Comparison of ENCODE assay signal across 8 cellular contexts in the genomic region with DNA sequence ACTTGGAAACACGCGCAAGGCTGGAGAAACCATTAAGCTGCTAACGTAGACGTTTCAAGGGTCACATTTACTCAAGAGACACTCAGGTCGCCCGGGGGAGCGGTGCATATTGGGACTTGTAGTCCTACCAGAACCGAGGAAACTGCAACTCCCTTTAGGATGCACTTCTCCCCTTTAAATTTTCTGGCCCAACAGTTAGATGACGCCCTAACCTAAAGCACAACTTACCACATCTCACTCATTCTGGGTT. TPM values are rescaled to one million over a fixed set of nuclear protein-coding genes. Genes with fewer than 3 reads are reported as not detected.
DNase-seq lines count a peak whose midpoint lies in the region; TF ChIP-seq lines count a peak whose summit lies in the region.

No MANE protein-coding gene starts in this region.

- no peaks in the 10 kb centered on the region for H3K27me3 ChIP-seq in GM23248 (replicated peaks; ENCODE audit: insufficient read depth)
- H3K27me3 ChIP-seq in KMS-11 (ENCODE audit: insufficient read depth, low read depth), result no peaks in the 10 kb centered on the region
- H3K27me3 ChIP-seq in adipocyte (replicated peaks; ENCODE audit: control insufficient read depth, insufficient read depth, low read length), result no peaks in the 10 kb centered on the region

- H3K9me2 ChIP-seq in GM23248 (ENCODE audit: insufficient read depth), result no peaks in the 10 kb centered on the region

- H3K27ac ChIP-seq in GM23248, result peak overlapping the region; percentile 88
- peak overlapping the region; percentile 30 for H3K27ac ChIP-seq in KMS-11

- TF ChIP-seq CTCF in KMS-11 (conservative IDR thresholded peaks at IDR 0.05; ENCODE audit: low read depth, low read length), result no peak

- H3K9me3 ChIP-seq in GM23248 (ENCODE audit: low read depth), result no peaks in the 10 kb centered on the region
- no peaks in the 10 kb centered on the region for H3K9me3 ChIP-seq in adipocyte (ENCODE audit: control insufficient read depth, low read length)
- H3K9me3 ChIP-seq in iPS-18c (ENCODE audit: control insufficient read depth, insufficient read depth, low read length), result peaks cover 2% of the 10 kb centered on the region

- H3K4me2 ChIP-seq in GM23248 (ENCODE audit: unreplicated experiment), result peak overlapping the region; percentile 84
- H3K4me2 ChIP-seq in KMS-11, result peak overlapping the region; percentile 47

- WGBS in GM23248 (ENCODE audit: low coverage in 1 of 2, low lambda C conversion rate in 2 of 2, missing lambda C conversion rate in 2 of 2), 2 experiments, result 1% methylated on average over 9 of the region's 9 CpGs

- in situ Hi-C loops in GM23248 (cut with MboI), result no loop called here

- H4K20me1 ChIP-seq in GM23248 (ENCODE audit: insufficient read depth) (no peaks in the 10 kb centered on the region), KMS-11 (ENCODE audit: insufficient read depth) (no peaks in the 10 kb centered on the region)

- H2AFZ ChIP-seq in GM23248 (peak overlapping the region; percentile 92), KMS-11 (ENCODE audit: low read depth) (peak overlapping the region; percentile 96)

- H3K79me2 ChIP-seq in GM23248 (ENCODE audit: insufficient read depth), result peaks cover 42% of the 10 kb centered on the region
- peaks cover 24% of the 10 kb centered on the region; the same call in 1 of the 2 replicates for H3K79me2 ChIP-seq in KMS-11 (ENCODE audit: insufficient read depth, low read depth)

- H3K36me3 ChIP-seq in GM23248 (ENCODE audit: low read depth), result no peaks in the 10 kb centered on the region
- H3K36me3 ChIP-seq in KMS-11 (ENCODE audit: insufficient read depth), result no peaks in the 10 kb centered on the region
- no peaks in the 10 kb centered on the region for H3K36me3 ChIP-seq in adipocyte (ENCODE audit: control insufficient read depth, insufficient read depth, low read length, severe bottlenecking)

- H3F3A ChIP-seq in GM23248 (ENCODE audit: insufficient read depth), result peaks cover 11% of the 10 kb centered on the region

- H3K9ac ChIP-seq in GM23248, result peak overlapping the region; percentile 92
- peak overlapping the region; percentile 74; the same call in 1 of the 2 replicates for H3K9ac ChIP-seq in KMS-11
- H3K9ac ChIP-seq in adipocyte (ENCODE audit: low read length), result peak overlapping the region; percentile 95

- DNase-seq in NCI-H2227 (lab: John Stamatoyannopoulos, UW; ENCODE audit: unreplicated experiment), result peak; percentile 90
- no peak for DNase-seq in NCI-H2227 treated with DMSO at 0.1 percent for 48 hours (lab: John Stamatoyannopoulos, UW)
- DNase-seq in GM23248, result no peak
- DNase-seq in adipocyte (ENCODE audit: low read depth), result peak; percentile 92
- peak; percentile 37 for DNase-seq in stimulated activated CD8-positive, alpha-beta memory T cell treated with anti-CD3 and anti-CD28 coated beads, Interleukin-15, amount 100 ng/mL, for 24 hours (ENCODE audit: low read depth)
- no peak for DNase-seq in SW480 (ENCODE audit: low spot score)

- H3K4me1 ChIP-seq in GM23248 (ENCODE audit: insufficient read depth) (peaks cover 16% of the 10 kb centered on the region; the same call in 1 of the 2 replicates), KMS-11 (ENCODE audit: low read depth, poor library complexity, severe bottlenecking) (peaks cover 23% of the 10 kb centered on the region), adipocyte (ENCODE audit: control insufficient read depth, insufficient read depth, low read length) (peaks cover 19% of the 10 kb centered on the region)

- H3K4me3 ChIP-seq in GM23248 (peak overlapping the region; percentile 79), KMS-11 (IDR thresholded peaks at IDR 0.05; ENCODE audit: insufficient read depth, low read depth, low read length) (no peak overlapping the region), adipocyte (ENCODE audit: low read length) (peak overlapping the region; percentile 93), iPS-18c (ENCODE audit: insufficient read depth, low read depth, low read length) (peak overlapping the region; percentile 95)

RNA-seq across cellular contexts. Expression of a gene that starts 0.4 kb away (rescaled TPM):
- 32.4 and 55.0 TPM in 2 replicates for total RNA-seq in GM23248 (2014; rRNA removed; shearing (Covaris generic))
- polyA plus RNA-seq in GM23248 (2016; fragmentation: Nextera tagmentation; extraction: Ambion mirVana), result 9.9 and 12.0 TPM in 2 replicates

Comparison
In these comparisons a context has a peak if more than half of its experiments do, and no peak if none do; other contexts are left out.
1. DNase-seq: peak in NCI-H2227 (single experiment), adipocyte (single experiment) and stimulated activated CD8-positive, alpha-beta memory T cell treated with anti-CD3 and anti-CD28 coated beads, Interleukin-15, amount 100 ng/mL, for 24 hours (single experiment); none in NCI-H2227 treated with DMSO at 0.1 percent for 48 hours (single experiment), GM23248 (single experiment) and SW480 (single experiment).
2. Peak in every context shown above with its lines, with median percentiles within 50 percentile points of each other: H3K9ac ChIP-seq.